ENCODE assay signal across 1 cellular context in genomic region chr22:44723801-44724200, GRCh38.
TF ChIP-seq lines count a peak whose summit lies in the region.

No MANE protein-coding gene starts in this region.

TF ChIP-seq in HepG2, 621 proteins besides CTCF, POLR2A, EP300 and RAD21 (continued from another document):
- TF ChIP-seq, protein P1, sequence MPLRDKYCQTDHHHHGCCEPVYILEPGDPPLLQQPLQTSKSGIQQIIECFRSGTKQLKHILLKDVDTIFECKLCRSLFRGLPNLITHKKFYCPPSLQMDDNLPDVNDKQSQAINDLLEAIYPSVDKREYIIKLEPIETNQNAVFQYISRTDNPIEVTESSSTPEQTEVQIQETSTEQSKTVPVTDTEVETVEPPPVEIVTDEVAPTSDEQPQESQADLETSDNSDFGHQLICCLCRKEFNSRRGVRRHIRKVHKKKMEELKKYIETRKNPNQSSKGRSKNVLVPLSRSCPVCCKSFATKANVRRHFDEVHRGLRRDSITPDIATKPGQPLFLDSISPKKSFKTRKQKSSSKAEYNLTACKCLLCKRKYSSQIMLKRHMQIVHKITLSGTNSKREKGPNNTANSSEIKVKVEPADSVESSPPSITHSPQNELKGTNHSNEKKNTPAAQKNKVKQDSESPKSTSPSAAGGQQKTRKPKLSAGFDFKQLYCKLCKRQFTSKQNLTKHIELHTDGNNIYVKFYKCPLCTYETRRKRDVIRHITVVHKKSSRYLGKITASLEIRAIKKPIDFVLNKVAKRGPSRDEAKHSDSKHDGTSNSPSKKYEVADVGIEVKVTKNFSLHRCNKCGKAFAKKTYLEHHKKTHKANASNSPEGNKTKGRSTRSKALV (CRISPR knock-in tag; IDR thresholded peaks at IDR 0.05): no peak
- TF ChIP-seq HOXD1 (CRISPR knock-in tag; IDR thresholded peaks at IDR 0.05): no peak
- TF ChIP-seq ZNF782 (CRISPR knock-in tag; IDR thresholded peaks at IDR 0.05; ENCODE audit: borderline replicate concordance): no peak
- TF ChIP-seq NFYB (CRISPR knock-in tag; IDR thresholded peaks at IDR 0.05): peak; percentile 63
- TF ChIP-seq CHD4 (IDR thresholded peaks at IDR 0.05; ENCODE audit: borderline replicate concordance, low read length): no peak
- TF ChIP-seq YEATS4 (CRISPR knock-in tag; IDR thresholded peaks at IDR 0.05; ENCODE audit: borderline replicate concordance): no peak
- no peak for TF ChIP-seq ZNF761 (CRISPR knock-in tag; conservative IDR thresholded peaks at IDR 0.05)
- TF ChIP-seq THAP11 (CRISPR knock-in tag; IDR thresholded peaks at IDR 0.05): no peak
- TF ChIP-seq ZNF512B (CRISPR knock-in tag; IDR thresholded peaks at IDR 0.05; ENCODE audit: borderline replicate concordance): no peak
- TF ChIP-seq ZNF558 (CRISPR knock-in tag; IDR thresholded peaks at IDR 0.05; ENCODE audit: borderline replicate concordance): no peak
- peak; percentile 79 for TF ChIP-seq NFYC (CRISPR knock-in tag; IDR thresholded peaks at IDR 0.05)
- TF ChIP-seq ATM (IDR thresholded peaks at IDR 0.05; ENCODE audit: borderline replicate concordance): no peak
- TF ChIP-seq ZNF136 (CRISPR knock-in tag; IDR thresholded peaks at IDR 0.05; ENCODE audit: low read depth): no peak
